Comparison of ENCODE assay signal across 34 cellular contexts in genomic region chr7:72118366-72118765, GRCh38.
"Had no signal": no experiment of that assay in that cellular context is flagged by ENCODE, and none has a peak within 500 bp of the region (broad histone marks: within the 10 kb centered on the region; RNA-seq: fewer than 3 reads in every experiment).

No MANE protein-coding gene starts in this region.

- H3K4me3 ChIP-seq: MG63 had no signal

- H3K36me3 ChIP-seq: MG63 had no signal

- H3K27ac ChIP-seq: KMS-11 had no signal

- H3K27me3 ChIP-seq: MG63 had no signal

- H3K9me3 ChIP-seq: MG63 had no signal

- DNase-seq: Karpas-422, Kasumi-1, MG63, MM.1S, MV-4-11, NCI-H1048, NCI-H1092, NCI-H1092 treated with DMSO at 0.1 percent for 48 hours, NCI-H1105, NCI-H1105 treated with DMSO at 0.1 percent for 48 hours, NCI-H1417, NCI-H1417 treated with DMSO at 0.1 percent for 48 hours, NCI-H1436, NCI-H1436 treated with DMSO at 0.1 percent for 48 hours, NCI-H146, NCI-H1694, NCI-H1694 treated with DMSO at 0.1 percent for 48 hours, NCI-H187, NCI-H187 treated with DMSO at 0.1 percent for 48 hours, NCI-H1930, NCI-H2029, NCI-H2029 treated with DMSO at 0.1 percent for 48 hours, NCI-H2081, NCI-H2081 treated with DMSO at 0.1 percent for 48 hours, NCI-H2107, NCI-H2171, NCI-H2171 treated with DMSO at 0.1 percent for 48 hours, NCI-H2227 treated with DMSO at 0.1 percent for 48 hours, NCI-H226, NCI-H345, NCI-H446, NCI-H446 treated with DMSO at 0.1 percent for 48 hours, NCI-H510A had no signal
